In genomic region chr1:2429780-2430591, GRCh38 we compare ENCODE assay signal across 10 cellular contexts. TPM values are rescaled to one million over a fixed set of nuclear protein-coding genes. Genes with fewer than 3 reads are reported as not detected.
DNase-seq lines count a peak whose midpoint lies in the region; ATAC-seq and TF ChIP-seq lines count a peak whose summit lies in the region.
"Had no signal": no experiment of that assay in that cellular context is flagged by ENCODE, and none has a peak within 500 bp of the region (broad histone marks: within the 10 kb centered on the region; RNA-seq: fewer than 3 reads in every experiment).

No MANE protein-coding gene starts in this region.

- no peaks in the 10 kb centered on the region for H3K79me1 ChIP-seq in neuronal stem cell (ENCODE audit: low read depth, low read length)

- H2BK120ac ChIP-seq in neuronal stem cell (ENCODE audit: low read depth, low read length) = no peak overlapping the region

- H2AFZ ChIP-seq in neuronal stem cell (ENCODE audit: low read length) = no peak overlapping the region

- no peak overlapping the region for H3K4me3 Mint-ChIP-seq in chondrocyte (ENCODE audit: unreplicated experiment)

- H3K23ac ChIP-seq in neuronal stem cell (ENCODE audit: low read depth, low read length, poor library complexity) = peak overlapping the region; percentile 87

- no peak overlapping the region for H3K4me3 ChIP-seq in neuronal stem cell (ENCODE audit: low read length in 2 of 2)
- H3K4me3 ChIP-seq: psoas muscle had no signal

- no peaks in the 10 kb centered on the region for H3K4me1 Mint-ChIP-seq in chondrocyte (ENCODE audit: low read depth)

- H3K4ac ChIP-seq in neuronal stem cell (ENCODE audit: low read length) = no peak overlapping the region

- peaks cover 29% of the 10 kb centered on the region in 2 donors for H3K4me1 ChIP-seq in neuronal stem cell (ENCODE audit: control insufficient read depth in 2 of 2, insufficient read depth in 1 of 2, low read depth in 1 of 2, low read length in 2 of 2)
- H3K4me1 ChIP-seq: psoas muscle had no signal

- H3K9me3 Mint-ChIP-seq in chondrocyte (ENCODE audit: low read depth) = no peaks in the 10 kb centered on the region

- peak overlapping the region; percentile 64 for H3K18ac ChIP-seq in neuronal stem cell (ENCODE audit: low read length)

- ATAC-seq in GM21528 (IDR thresholded peaks at IDR 0.05; ENCODE audit: low FRiP score, unreplicated experiment) = no peak
- ATAC-seq: psoas muscle had no signal

- H3K27ac Mint-ChIP-seq in chondrocyte (ENCODE audit: unreplicated experiment) = no peak overlapping the region

- H3K36me3 ChIP-seq in neuronal stem cell (replicated peaks in 1 of 2; ENCODE audit: control insufficient read depth in 2 of 2, insufficient read depth in 2 of 2, low read length in 2 of 2) = no peaks in the 10 kb centered on the region

- no peak overlapping the region for H3K4me2 ChIP-seq in neuronal stem cell (ENCODE audit: insufficient read depth, low read length, poor library complexity, severe bottlenecking)

- H3K27ac ChIP-seq in neuronal stem cell (replicated peaks; ENCODE audit: low read length) = no peak overlapping the region
- H3K27ac ChIP-seq: psoas muscle had no signal

- peak overlapping the region; percentile 94 for H2AK5ac ChIP-seq in neuronal stem cell (ENCODE audit: low read depth, low read length)

- peaks cover 12% of the 10 kb centered on the region for H3K27me3 Mint-ChIP-seq in chondrocyte (ENCODE audit: low read depth)

- H3K14ac ChIP-seq in neuronal stem cell (ENCODE audit: low read length) = peak overlapping the region; percentile 27

- H2BK15ac ChIP-seq in neuronal stem cell (ENCODE audit: low read length) = peak overlapping the region; percentile 100

- H3K27me3 ChIP-seq in neuronal stem cell (ENCODE audit: control insufficient read depth in 3 of 3, insufficient read depth in 3 of 3, low read depth in 1 of 3, low read length in 3 of 3) = peaks cover 0 to 42% (median 2%) of the 10 kb centered on the region in 3 experiments

- no peaks in the 10 kb centered on the region for H3K36me3 Mint-ChIP-seq in chondrocyte (ENCODE audit: low read depth)

- peak overlapping the region; percentile 63 for H2BK5ac ChIP-seq in neuronal stem cell (ENCODE audit: low read length)

- no peak overlapping the region for H4K8ac ChIP-seq in neuronal stem cell (ENCODE audit: low read depth, low read length)

- no peak overlapping the region for H4K91ac ChIP-seq in neuronal stem cell (ENCODE audit: low read depth, low read length, poor library complexity)

- peak overlapping the region; percentile 88 for H2BK12ac ChIP-seq in neuronal stem cell (ENCODE audit: low read length)

- WGBS in neuronal stem cell (ENCODE audit: extremely low coverage in 2 of 2, insufficient read length in 2 of 2, insufficient replicate concordance in 1 of 2), 2 donors = no CpG with 5 or more reads among the region's 20 CpGs

- TF ChIP-seq CTCF in LNCAP (IDR thresholded peaks at IDR 0.05) = peak; percentile 42
- peak; percentile 61 for TF ChIP-seq CTCF in chondrocyte (IDR thresholded peaks at IDR 0.05)

- DNase-seq in NCI-H82 (lab: John Stamatoyannopoulos, UW) = peak; percentile 54
- DNase-seq in NCI-H82 treated with DMSO at 0.1 percent for 48 hours (lab: John Stamatoyannopoulos, UW; ENCODE audit: unreplicated experiment) = no peak
- no peak for DNase-seq in chondrocyte (ENCODE audit: low spot score)
- no peak for DNase-seq in neuronal stem cell (ENCODE audit: low spot score)
- DNase-seq in stimulated activated naive CD4-positive, alpha-beta T cell treated with Interleukin-2 at 50 U/mL for 16 hours (lab: John Stamatoyannopoulos, UW) = no peak
- no peak for DNase-seq in NCI-H510A (lab: John Stamatoyannopoulos, UW)
- DNase-seq: psoas muscle had no signal

- H3K9me3 ChIP-seq in neuronal stem cell (replicated peaks in 1 of 2; ENCODE audit: control insufficient read depth in 2 of 2, insufficient read depth in 1 of 2, low read depth in 1 of 2, low read length in 2 of 2) = peaks cover 3 to 5% of the 10 kb centered on the region in 2 donors
- H3K9me3 ChIP-seq: psoas muscle had no signal

- H3K9ac ChIP-seq in neuronal stem cell (ENCODE audit: low read depth, low read length, poor library complexity) = no peak overlapping the region

RNA-seq across cellular contexts. Expression of gene PEX10, which starts 17.6 kb away (rescaled TPM):
- total RNA-seq in chondrocyte = 20.6 to 33.0 TPM (median 23.4 TPM) in 3 replicates
- polyA plus RNA-seq in neuronal stem cell (2013, experiment 1 of 2) = 12.4 TPM
- 12.5 TPM for polyA plus RNA-seq in neuronal stem cell (2013, experiment 2 of 2)

RNA-seq across cellular contexts. Expression of gene RER1, which starts 38.3 kb away (rescaled TPM):
- total RNA-seq in chondrocyte = 158 to 177 TPM (median 175 TPM) in 3 replicates
- polyA plus RNA-seq in neuronal stem cell (2013, experiment 1 of 2) = 63.2 TPM
- polyA plus RNA-seq in neuronal stem cell (2013, experiment 2 of 2) = 64.3 TPM

RNA-seq across cellular contexts. Expression of gene MORN1, which starts 38.6 kb away (rescaled TPM):
- 6.7 to 10.0 TPM (median 8.1 TPM) in 3 replicates for total RNA-seq in chondrocyte
- polyA plus RNA-seq in neuronal stem cell (2013, experiment 1 of 2) = 7.1 TPM
- 7.9 TPM for polyA plus RNA-seq in neuronal stem cell (2013, experiment 2 of 2)

RNA-seq across cellular contexts. Expression of gene PLCH2, which starts 46.1 kb away (rescaled TPM):
- total RNA-seq in chondrocyte = 2.4 to 3.4 TPM (median 3.2 TPM) in 3 replicates
- 4.2 TPM for polyA plus RNA-seq in neuronal stem cell (2013, experiment 1 of 2)
- polyA plus RNA-seq in neuronal stem cell (2013, experiment 2 of 2) = 4.0 TPM
- total RNA-seq: LHCN-M2 had no signal
